27 cellular contexts compared by ENCODE assay signal in the genomic region with DNA sequence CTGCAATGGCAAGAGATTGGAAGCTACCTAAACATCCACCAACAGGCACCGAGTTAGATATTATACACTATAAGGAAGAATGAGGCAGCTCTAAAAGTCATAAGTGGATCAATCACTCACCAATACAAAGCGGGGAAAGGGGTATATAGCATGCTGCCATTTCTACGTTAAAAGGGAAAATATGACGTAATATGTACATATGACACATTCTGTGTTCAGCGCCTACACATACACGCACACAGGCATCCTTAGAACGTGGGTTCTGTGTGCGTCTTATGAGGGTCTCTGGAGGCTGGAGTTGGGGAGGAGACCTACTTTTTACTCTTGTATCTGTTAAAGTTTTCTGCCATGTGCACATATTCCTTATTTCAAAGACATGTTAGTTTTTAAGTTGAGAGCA. TPM values are rescaled to one million over a fixed set of nuclear protein-coding genes. Genes with fewer than 3 reads are reported as not detected.
DNase-seq lines count a peak whose midpoint lies in the region; ATAC-seq, FAIRE-seq and TF ChIP-seq lines count a peak whose summit lies in the region.
"Had no signal": no experiment of that assay in that cellular context is flagged by ENCODE, and none has a peak within 500 bp of the region (broad histone marks: within the 10 kb centered on the region; RNA-seq: fewer than 3 reads in every experiment).

No MANE protein-coding gene starts in this region.

- in situ Hi-C loops in HepG2 (cut with HindIII; ENCODE audit: extremely low pct_ligation_motif_present, low pct_unique_long_range_greater_than_20kb), result loop anchor here (5.0 to 10.0 kb wide), 2 partner anchors 215 to 217 kb away; no protein-coding TSS in a partner anchor

- TF ChIP-seq CTCF in HepG2 (CRISPR knock-in tag; IDR thresholded peaks at IDR 0.05) (no peak), right lobe of liver (IDR thresholded peaks at IDR 0.05) (no peak), chondrocyte (IDR thresholded peaks at IDR 0.05) (no peak), psoas muscle (IDR thresholded peaks at IDR 0.05) (no peak), vagina (IDR thresholded peaks at IDR 0.05) (no peak)

- no peaks in the 10 kb centered on the region for H3K79me2 ChIP-seq in HepG2 (ENCODE audit: insufficient read depth, low read length)

- peaks cover 37% of the 10 kb centered on the region for H3K4me1 ChIP-seq in HepG2 (ENCODE audit: insufficient read depth, low read length)
- peaks cover 0 to 12% (median 0%) of the 10 kb centered on the region in 4 donors for H3K4me1 ChIP-seq in right lobe of liver
- no peaks in the 10 kb centered on the region for H3K4me1 ChIP-seq in psoas muscle
- H3K4me1 ChIP-seq in vagina, result peaks cover 27% of the 10 kb centered on the region
- peaks cover 22% of the 10 kb centered on the region for H3K4me1 ChIP-seq in SJCRH30

- H3K9me3 Mint-ChIP-seq in chondrocyte (ENCODE audit: low read depth), result no peaks in the 10 kb centered on the region
- H3K9me3 Mint-ChIP-seq: activated B cell treated with CpG ODN at 0.5 μM for 24 hours; activated naive CD4-positive, alpha-beta T cell treated with anti-CD3 and anti-CD28 coated beads for 36 hours; nephron progenitor cell; T-cell had no signal

- no peak overlapping the region for H3K4me2 ChIP-seq in HepG2 (ENCODE audit: low read depth, low read length)
- H3K4me2 ChIP-seq: PC-9 had no signal

- TF ChIP-seq RAD21 in HepG2 (CRISPR knock-in tag; IDR thresholded peaks at IDR 0.05), result no peak

- no peaks in the 10 kb centered on the region for H4K20me1 ChIP-seq in HepG2 (ENCODE audit: insufficient read depth, low read length)

- peak overlapping the region; percentile 89 for H3K27ac Mint-ChIP-seq in chondrocyte (ENCODE audit: unreplicated experiment)
- H3K27ac Mint-ChIP-seq: activated B cell treated with CpG ODN at 0.5 μM for 24 hours; activated CD8-positive, alpha-beta memory T cell treated with anti-CD3 and anti-CD28 coated beads, Interleukin-2, amount 10 ng/mL, durations not matched to agents 7 days and 5 days; activated naive CD4-positive, alpha-beta T cell treated with anti-CD3 and anti-CD28 coated beads for 36 hours; B cell; nephron progenitor cell; T-cell had no signal

- 88% methylated on average over 8 of the region's 8 CpGs for WGBS in HepG2 (ENCODE audit: low lambda C conversion rate)
- 80% methylated on average over 8 of the region's 8 CpGs for WGBS in right lobe of liver (ENCODE audit: insufficient coverage, low coverage, low lambda C conversion rate, missing lambda C conversion rate)
- WGBS in psoas muscle, 3 donors, result 81 to 92% (median 85%) methylated on average over 8 of the region's 8 CpGs

- H3K4me3 Mint-ChIP-seq in chondrocyte (ENCODE audit: unreplicated experiment), result no peak overlapping the region
- H3K4me3 Mint-ChIP-seq: activated B cell treated with CpG ODN at 0.5 μM for 24 hours; activated CD8-positive, alpha-beta memory T cell treated with anti-CD3 and anti-CD28 coated beads, Interleukin-2, amount 10 ng/mL, durations not matched to agents 7 days and 5 days; activated naive CD4-positive, alpha-beta T cell treated with anti-CD3 and anti-CD28 coated beads for 36 hours; B cell; nephron progenitor cell; T-cell had no signal

- no peaks in the 10 kb centered on the region for H3K36me3 ChIP-seq in HepG2 (replicated peaks in 1 of 2; ENCODE audit: control insufficient read depth in 1 of 2, insufficient read depth in 2 of 2, low read length in 2 of 2)
- no peaks in the 10 kb centered on the region for H3K36me3 ChIP-seq in right lobe of liver
- H3K36me3 ChIP-seq in psoas muscle (ENCODE audit: insufficient read depth in 1 of 2, low read depth in 1 of 2), result no peaks in the 10 kb centered on the region
- no peaks in the 10 kb centered on the region for H3K36me3 ChIP-seq in vagina
- H3K36me3 ChIP-seq in SJCRH30, result no peaks in the 10 kb centered on the region
- H3K36me3 ChIP-seq: transverse colon had no signal

- H3K4me1 Mint-ChIP-seq in chondrocyte (ENCODE audit: low read depth), result peaks cover 44% of the 10 kb centered on the region

- no peak overlapping the region for H2AFZ ChIP-seq in HepG2 (ENCODE audit: low read length)
- H2AFZ ChIP-seq: PC-9 had no signal

- POLR2A ChIA-PET in HepG2 (lab: Yijun Ruan, JAX), result no interaction called here

- CTCF ChIA-PET in HepG2 (lab: Yijun Ruan, JAX; ENCODE audit: low intra/inter-chr PET ratio, low total read pairs), result no interaction called here

- no peaks in the 10 kb centered on the region for H3K36me3 Mint-ChIP-seq in chondrocyte (ENCODE audit: low read depth)
- H3K36me3 Mint-ChIP-seq: activated CD8-positive, alpha-beta memory T cell treated with anti-CD3 and anti-CD28 coated beads, Interleukin-2, amount 10 ng/mL, durations not matched to agents 7 days and 5 days; T-cell had no signal

- H3K27ac ChIP-seq in HepG2 (ENCODE audit: extremely low read length, insufficient read depth, low read length) (no peak overlapping the region), right lobe of liver (no peak overlapping the region), psoas muscle (peak overlapping the region; percentile 64), vagina (peak overlapping the region; percentile 74), SJCRH30 (no peak overlapping the region)
- H3K27ac ChIP-seq: PC-9, transverse colon had no signal

- TF ChIP-seq POLR2A in HepG2 (IDR thresholded peaks at IDR 0.05; ENCODE audit: insufficient read depth in 1 of 2, low read depth in 2 of 2, low read length in 2 of 2) (no peak), right lobe of liver (IDR thresholded peaks at IDR 0.05) (no peak), vagina (IDR thresholded peaks at IDR 0.05) (no peak)

- DNase-seq in HepG2 (ENCODE audit: low spot score) (no peak), right lobe of liver (no peak), chondrocyte (ENCODE audit: low spot score) (no peak), psoas muscle (no peak), vagina (ENCODE audit: extremely low spot score in 2 of 2) (no peak), SJCRH30 (no peak)
- DNase-seq in stimulated activated CD4-positive, alpha-beta T cell treated with anti-CD3 and anti-CD28 coated beads, Interleukin-2, amount 100 ng/mL, for 24 hours, result no peak
- DNase-seq: activated B cell treated with CpG ODN at 0.5 μM for 24 hours; activated CD8-positive, alpha-beta memory T cell treated with anti-CD3 and anti-CD28 coated beads, Interleukin-2, amount 10 ng/mL, durations not matched to agents 7 days and 5 days; activated naive CD4-positive, alpha-beta T cell treated with anti-CD3 and anti-CD28 coated beads for 36 hours; activated T-cell treated with anti-CD3 and anti-CD28 coated beads, Interleukin-2, amount 50 U/mL, for 48 hours; cerebellar nuclear complex; islet precursor cell; KG1; MM.1S; NCI-H2029 treated with DMSO at 0.1 percent for 48 hours; NCI-H526 treated with DMSO at 0.1 percent for 48 hours; nephron progenitor cell; PC-9; SIG-M5; stimulated activated naive CD8-positive, alpha-beta T cell treated with anti-CD3 and anti-CD28 coated beads, Interleukin-15, Interleukin-2, amounts not matched to agents 100 U/mL and 50 U/mL, for 24 hours; T-cell; transverse colon had no signal

- BruUV-seq in HepG2 (replicated peaks; lab: Mats Ljungman, UMichigan), result no TSS peak

- no peak for FAIRE-seq in HepG2 (lab: Jason Lieb, UNC)
- FAIRE-seq: A204.1, HTR-8/SVneo had no signal

- H3K4me3 ChIP-seq in HepG2 (replicated peaks in 1 of 3; ENCODE audit: insufficient read depth in 1 of 3, low read depth in 2 of 3, low read length in 3 of 3) (no peak overlapping the region), right lobe of liver (no peak overlapping the region), psoas muscle (no peak overlapping the region), vagina (no peak overlapping the region), SJCRH30 (no peak overlapping the region)
- H3K4me3 ChIP-seq: PC-9, transverse colon had no signal

- intact Hi-C loops in HepG2 (cut with micrococcal nuclease; ENCODE audit: unreplicated experiment) (no loop called here), right lobe of liver (cut with DNase I) (loop anchor here in 1 of 2 donors (10.0 kb wide), 1 partner anchor 215 kb away; no protein-coding TSS in a partner anchor), psoas muscle (cut with DNase I) (no loop called here), vagina (cut with DNase I) (loop anchor here (5.0 to 10.0 kb wide), 2 partner anchors 65 to 118 kb away; a partner anchor contains a TSS)

- no peaks in the 10 kb centered on the region for H3K27me3 Mint-ChIP-seq in chondrocyte (ENCODE audit: low read depth)

- H3K9me3 ChIP-seq in HepG2 (ENCODE audit: low read length) (no peaks in the 10 kb centered on the region), right lobe of liver (no peaks in the 10 kb centered on the region), psoas muscle (no peaks in the 10 kb centered on the region), vagina (no peaks in the 10 kb centered on the region), SJCRH30 (replicated peaks) (no peaks in the 10 kb centered on the region)
- H3K9me3 ChIP-seq: transverse colon had no signal

- TF ChIP-seq EP300 in HepG2 (IDR thresholded peaks at IDR 0.05; ENCODE audit: low read depth in 2 of 2, low read length in 2 of 2), result no peak
- TF ChIP-seq EP300 in HepG2 (CRISPR knock-in tag; IDR thresholded peaks at IDR 0.05; ENCODE audit: borderline replicate concordance), result no peak

- H3K27me3 ChIP-seq in HepG2 (ENCODE audit: control insufficient read depth in 1 of 2, insufficient read depth in 2 of 2, low read length in 2 of 2) (no peaks in the 10 kb centered on the region), right lobe of liver (no peaks in the 10 kb centered on the region), psoas muscle (ENCODE audit: insufficient read depth in 3 of 3, low read length in 2 of 3) (no peaks in the 10 kb centered on the region), vagina (no peaks in the 10 kb centered on the region), SJCRH30 (no peaks in the 10 kb centered on the region)

- H3K9ac ChIP-seq in HepG2 (ENCODE audit: insufficient read depth, low read depth, low read length), result no peak overlapping the region

- ATAC-seq in HepG2, result no peak
- ATAC-seq in right lobe of liver, result no peak
- ATAC-seq in psoas muscle, result no peak
- ATAC-seq in HG02885 (IDR thresholded peaks at IDR 0.05; ENCODE audit: poor library complexity, unreplicated experiment), result no peak
- ATAC-seq: activated CD8-positive, alpha-beta memory T cell treated with anti-CD3 and anti-CD28 coated beads, Interleukin-2, amount 10 ng/mL, durations not matched to agents 7 days and 5 days; stimulated activated naive CD8-positive, alpha-beta T cell treated with anti-CD3 and anti-CD28 coated beads, Interleukin-15, Interleukin-2, amounts not matched to agents 100 U/mL and 50 U/mL, for 24 hours; T-cell had no signal

RNA-seq across cellular contexts. Expression of a gene that starts 5.9 kb away (rescaled TPM):
- total RNA-seq in HepG2 (2016; rRNA removed; fragmentation: Illumina TruSeq; extraction: Trizol) (1.6 and 2.2 TPM in 2 replicates), right lobe of liver (under 1 TPM in 3 of 6 experiments, not detected in 3; 0.19 to 0.64 (median 0.42) TPM), chondrocyte (6.0 to 12.3 TPM (median 12.1 TPM) in 3 replicates), psoas muscle (10 to 100 TPM in 3 of 4 donors, 1 to 10 TPM in 1; 3.0 to 78.9 (median 39.4) TPM), vagina (3.7 TPM)
- total RNA-seq in HepG2 (2016; cell fraction: cytosol; rRNA removed; fragmentation: Illumina TruSeq; extraction: Trizol; ENCODE audit: low read depth), result 1.9 and 2.3 TPM in 2 replicates
- 0.95 and 1.8 TPM in 2 replicates for total RNA-seq in HepG2 (2016; cell fraction: insoluble cytoplasmic fraction; rRNA removed; fragmentation: Illumina TruSeq; extraction: Trizol)
- total RNA-seq in HepG2 (2016; cell fraction: membrane; rRNA removed; fragmentation: Illumina TruSeq; extraction: Trizol), result 3.9 and 4.7 TPM in 2 replicates
- 1.3 and 1.7 TPM in 2 replicates for total RNA-seq in HepG2 (2016; cell fraction: nucleus; rRNA removed; fragmentation: Illumina TruSeq; extraction: Trizol)
- polyA plus RNA-seq in HepG2 (2011; rRNA removed) (1.0 and 1.1 TPM in 2 replicates), psoas muscle (1 to 10 TPM; 1.0 to 7.7 (median 5.6) TPM)
- 0.98 and 1.1 TPM in 2 replicates for polyA plus RNA-seq in HepG2 (2011; cell fraction: cytosol; rRNA removed)
- 1.6 and 2.2 TPM in 2 replicates for polyA plus RNA-seq in HepG2 (2011; cell fraction: nucleus; rRNA removed)
- 6.7 and 7.8 TPM in 2 replicates for polyA plus RNA-seq in HepG2 (2012)
- 3.0 and 3.3 TPM in 2 replicates for polyA plus RNA-seq in HepG2 (2016; cell fraction: cytosol; fragmentation: Illumina TruSeq; extraction: Trizol; ENCODE audit: low read depth)
- polyA plus RNA-seq in HepG2 (2016; cell fraction: insoluble cytoplasmic fraction; fragmentation: Illumina TruSeq; extraction: Trizol; ENCODE audit: low read depth), result 1.5 and 2.0 TPM in 2 replicates
- polyA plus RNA-seq in HepG2 (2016; cell fraction: membrane; fragmentation: Illumina TruSeq; extraction: Trizol; ENCODE audit: low read depth), result 3.2 and 4.2 TPM in 2 replicates
- 2.4 and 3.1 TPM in 2 replicates for polyA plus RNA-seq in HepG2 (2016; cell fraction: nucleus; fragmentation: Illumina TruSeq; extraction: Trizol; ENCODE audit: insufficient read depth, low read depth)
- 0.60 TPM in 1 of 2 replicates, not detected in the other for polyA minus RNA-seq in HepG2 (2011; rRNA and poly(A)+ RNA removed; ENCODE audit: low replicate concordance)
- 0.59 and 0.62 TPM in 2 replicates for polyA minus RNA-seq in HepG2 (2011; cell fraction: cytosol; rRNA and poly(A)+ RNA removed)
- polyA minus RNA-seq in HepG2 (2011; cell fraction: nucleus; rRNA and poly(A)+ RNA removed), result 0.75 and 0.90 TPM in 2 replicates
- total RNA-seq in SJCRH30 (2014; rRNA removed; shearing (Covaris generic)), result 0.56 and 1.4 TPM in 2 replicates
- total RNA-seq: activated B cell treated with CpG ODN at 0.5 μM for 24 hours, B cell had no signal

Comparison
In these comparisons a context has a peak if more than half of its experiments do, and no peak if none do; other contexts are left out.
1. H3K27ac ChIP-seq: peak in psoas muscle (single experiment) and vagina (single experiment); none in HepG2 (single experiment), right lobe of liver (0 of 3) and SJCRH30 (single experiment).